ENCODE assay signal across 20 cellular contexts in the genomic region with DNA sequence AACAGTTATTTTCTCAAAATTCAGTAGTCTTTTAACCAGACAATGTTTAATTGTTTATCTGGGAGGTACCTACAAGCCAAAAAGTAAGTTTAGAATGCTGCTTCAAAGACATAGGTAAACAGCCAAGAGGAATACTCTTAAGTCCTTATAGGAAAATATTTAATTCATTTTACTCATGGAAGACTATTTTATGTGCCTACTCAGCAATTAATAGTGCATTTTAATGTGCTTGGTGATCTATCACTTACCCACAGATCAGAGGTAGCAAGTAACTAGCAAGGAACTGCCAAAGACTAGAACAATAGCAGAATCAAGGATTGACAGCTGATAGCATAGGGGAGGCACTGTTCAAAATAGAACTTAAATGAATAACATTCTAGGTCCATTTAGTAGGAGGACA.
A peak's percentile ranks its signal among the peaks of the same experiment; 100 is the strongest.
DNase-seq lines count a peak whose midpoint lies in the region; ATAC-seq, FAIRE-seq and TF ChIP-seq lines count a peak whose summit lies in the region.
"Had no signal": no experiment of that assay in that cellular context is flagged by ENCODE, and none has a peak within 500 bp of the region (broad histone marks: within the 10 kb centered on the region; RNA-seq: fewer than 3 reads in every experiment).

No MANE protein-coding gene starts in this region.

- no peak overlapping the region for H3K27ac ChIP-seq in K562 (ENCODE audit: extremely low read depth, low read depth, low read length)
- H3K27ac ChIP-seq in breast epithelium = no peak overlapping the region
- H3K27ac ChIP-seq: 22Rv1 had no signal

- peak; percentile 3 for DNase-seq in NCI-H1105 treated with DMSO at 0.1 percent for 48 hours (lab: John Stamatoyannopoulos, UW)
- DNase-seq in NCI-H1105 (lab: John Stamatoyannopoulos, UW) = no peak
- no peak for DNase-seq in GM12891 (ENCODE audit: insufficient read length, low spot score)
- no peak for DNase-seq in K562 (ENCODE audit: extremely low read depth in 1 of 4, low spot score in 3 of 4)
- no peak for DNase-seq in ACHN
- no peak for DNase-seq in breast epithelium (ENCODE audit: low spot score in 2 of 2)
- DNase-seq in GF-D8 (lab: John Stamatoyannopoulos, UW) = no peak
- DNase-seq: C1 segment of cervical spinal cord; Calu3; CD4-positive, alpha-beta memory T cell; COR-L47; DMS53; DMS79 treated with DMSO at 0.1 percent for 48 hours; GDM1; GOT3; H7; HCEC 1CT had no signal

- TF ChIP-seq POLR2A in GM12891 (IDR thresholded peaks at IDR 0.05; ENCODE audit: low read depth, low read length) = no peak
- TF ChIP-seq POLR2A in K562 (conservative IDR thresholded peaks at IDR 0.05) = no peak
- TF ChIP-seq POLR2A in breast epithelium (IDR thresholded peaks at IDR 0.05) = no peak

- no peak for TF ChIP-seq RAD21 in K562 (CRISPR knock-in tag; conservative IDR thresholded peaks at IDR 0.05 in 1 of 2, IDR thresholded peaks at IDR 0.05 in 1 of 2)

- H3K36me3 ChIP-seq in K562 (ENCODE audit: control insufficient read depth, insufficient read depth, low read length) (no peaks in the 10 kb centered on the region), breast epithelium (no peaks in the 10 kb centered on the region)

- ATAC-seq in K562 = no peak

- H3K4me2 ChIP-seq in K562 (ENCODE audit: insufficient read depth, low read length) = no peak overlapping the region

- H3K9ac ChIP-seq in K562 (ENCODE audit: insufficient read depth in 1 of 2, low read depth in 2 of 2, low read length in 2 of 2) = no peak overlapping the region

- no peaks in the 10 kb centered on the region for H3K9me1 ChIP-seq in K562 (ENCODE audit: control insufficient read depth, insufficient read depth, low read length)

- no TSS peak for BruUV-seq in K562 (replicated peaks; lab: Mats Ljungman, UMichigan)

- no peaks in the 10 kb centered on the region for H3K9me3 ChIP-seq in K562 (replicated peaks; ENCODE audit: control insufficient read depth, insufficient read depth, low read depth, low read length)
- H3K9me3 ChIP-seq in breast epithelium = no peaks in the 10 kb centered on the region

- H3K27me3 ChIP-seq in K562 (ENCODE audit: control insufficient read depth in 2 of 2, insufficient read depth in 2 of 2, low read length in 2 of 2) (no peaks in the 10 kb centered on the region), breast epithelium (no peaks in the 10 kb centered on the region)

- FAIRE-seq in GM12891 (lab: Jason Lieb, UNC) (peak; percentile 56), K562 (lab: Jason Lieb, UNC) (no peak)
- FAIRE-seq: A204.1, GM12892 had no signal

- H3K79me2 ChIP-seq in K562 (ENCODE audit: control insufficient read depth, insufficient read depth, low read length) = no peaks in the 10 kb centered on the region

- TF ChIP-seq CTCF in K562 (IDR thresholded peaks at IDR 0.05 in 2 of 3, conservative IDR thresholded peaks at IDR 0.05 in 1 of 3; ENCODE audit: insufficient read depth in 2 of 3, low read depth in 1 of 3, low read length in 3 of 3) (no peak), breast epithelium (IDR thresholded peaks at IDR 0.05) (no peak)

- H4K20me1 ChIP-seq in K562 (replicated peaks; ENCODE audit: control insufficient read depth, insufficient read depth, low read length) = no peaks in the 10 kb centered on the region

- no peak overlapping the region for H2AFZ ChIP-seq in K562 (ENCODE audit: low read depth, low read length)

- in situ Hi-C loops in K562 (cut with MboI) = no loop called here
- in situ Hi-C loops in ACHN (cut with HindIII; ENCODE audit: low pct_ligation_motif_present, low pct_unique_long_range_greater_than_20kb, low sequenced_read_pairs) = no loop called here

- TF ChIP-seq EP300 in K562 (IDR thresholded peaks at IDR 0.05; ENCODE audit: low read length) = no peak

- H3K4me1 ChIP-seq in K562 (replicated peaks in 1 of 2; ENCODE audit: control insufficient read depth in 2 of 2, insufficient read depth in 2 of 2, low read length in 2 of 2) (no peaks in the 10 kb centered on the region), breast epithelium (no peaks in the 10 kb centered on the region)

- H3K4me3 ChIP-seq in K562 = no peak overlapping the region
- H3K4me3 ChIP-seq in breast epithelium = no peak overlapping the region

- CTCF ChIA-PET in K562 (lab: Yijun Ruan, JAX; ENCODE audit: low intra/inter-chr PET ratio) = no interaction called here

- intact Hi-C loops in K562 (cut with micrococcal nuclease) (no loop called here), breast epithelium (cut with DNase I; ENCODE audit: low total_unique reads) (no loop called here)

- POLR2A ChIA-PET in K562 (lab: Yijun Ruan, JAX) = no interaction called here

TF ChIP-seq in GM12891, 5 proteins besides CTCF, POLR2A, EP300 and RAD21:
- TF ChIP-seq PAX5 (IDR thresholded peaks at IDR 0.05; ENCODE audit: insufficient read depth, low read length, severe bottlenecking) = no peak
- no peak for TF ChIP-seq SPI1 (IDR thresholded peaks at IDR 0.05; ENCODE audit: low read depth, low read length)
- no peak for TF ChIP-seq POLR2AphosphoS5 (IDR thresholded peaks at IDR 0.05; ENCODE audit: low read depth, low read length)
- no peak for TF ChIP-seq TAF1 (IDR thresholded peaks at IDR 0.05; ENCODE audit: low read depth, low read length)
- TF ChIP-seq POU2F2 (IDR thresholded peaks at IDR 0.05; ENCODE audit: low read depth, low read length) = no peak

TF ChIP-seq in K562, 482 proteins besides CTCF, POLR2A, EP300 and RAD21 (continues in another document):
- TF ChIP-seq, protein P1, sequence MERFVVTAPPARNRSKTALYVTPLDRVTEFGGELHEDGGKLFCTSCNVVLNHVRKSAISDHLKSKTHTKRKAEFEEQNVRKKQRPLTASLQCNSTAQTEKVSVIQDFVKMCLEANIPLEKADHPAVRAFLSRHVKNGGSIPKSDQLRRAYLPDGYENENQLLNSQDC (CRISPR knock-in tag; IDR thresholded peaks at IDR 0.05) = no peak
- TF ChIP-seq HMG20B (CRISPR knock-in tag; IDR thresholded peaks at IDR 0.05) (no peak), JUN (IDR thresholded peaks at IDR 0.05; ENCODE audit: borderline replicate concordance, low read depth, low read length) (no peak), JUN (CRISPR knock-in tag; IDR thresholded peaks at IDR 0.05; ENCODE audit: borderline replicate concordance) (no peak), SIRT6 (IDR thresholded peaks at IDR 0.05; ENCODE audit: low read depth, low read length) (no peak), MAFG (tag; conservative IDR thresholded peaks at IDR 0.05) (peak; percentile 49), MAFF (IDR thresholded peaks at IDR 0.05; ENCODE audit: low read length) (peak; percentile 28; the same call in 1 of the 2 replicates), C11orf30 (IDR thresholded peaks at IDR 0.05; ENCODE audit: low read depth) (peak; percentile 20; the same call in 1 of the 2 replicates), NCOA6 (IDR thresholded peaks at IDR 0.05) (no peak), SMARCA5 (IDR thresholded peaks at IDR 0.05) (no peak), FOXJ2 (tag; IDR thresholded peaks at IDR 0.05) (no peak), ZNF316 (IDR thresholded peaks at IDR 0.05) (peak; percentile 51), MAFK (IDR thresholded peaks at IDR 0.05; ENCODE audit: low read length) (peak; percentile 59), NFYB (IDR thresholded peaks at IDR 0.05; ENCODE audit: extremely low read depth, insufficient read length) (no peak), U2AF2 (optimal IDR thresholded peaks at IDR 0.05; ENCODE audit: low read depth, low read length) (no peak)
- TF ChIP-seq, protein P2, sequence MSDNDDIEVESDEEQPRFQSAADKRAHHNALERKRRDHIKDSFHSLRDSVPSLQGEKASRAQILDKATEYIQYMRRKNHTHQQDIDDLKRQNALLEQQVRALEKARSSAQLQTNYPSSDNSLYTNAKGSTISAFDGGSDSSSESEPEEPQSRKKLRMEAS (CRISPR knock-in tag; IDR thresholded peaks at IDR 0.05) = no peak
- TF ChIP-seq, protein P3, sequence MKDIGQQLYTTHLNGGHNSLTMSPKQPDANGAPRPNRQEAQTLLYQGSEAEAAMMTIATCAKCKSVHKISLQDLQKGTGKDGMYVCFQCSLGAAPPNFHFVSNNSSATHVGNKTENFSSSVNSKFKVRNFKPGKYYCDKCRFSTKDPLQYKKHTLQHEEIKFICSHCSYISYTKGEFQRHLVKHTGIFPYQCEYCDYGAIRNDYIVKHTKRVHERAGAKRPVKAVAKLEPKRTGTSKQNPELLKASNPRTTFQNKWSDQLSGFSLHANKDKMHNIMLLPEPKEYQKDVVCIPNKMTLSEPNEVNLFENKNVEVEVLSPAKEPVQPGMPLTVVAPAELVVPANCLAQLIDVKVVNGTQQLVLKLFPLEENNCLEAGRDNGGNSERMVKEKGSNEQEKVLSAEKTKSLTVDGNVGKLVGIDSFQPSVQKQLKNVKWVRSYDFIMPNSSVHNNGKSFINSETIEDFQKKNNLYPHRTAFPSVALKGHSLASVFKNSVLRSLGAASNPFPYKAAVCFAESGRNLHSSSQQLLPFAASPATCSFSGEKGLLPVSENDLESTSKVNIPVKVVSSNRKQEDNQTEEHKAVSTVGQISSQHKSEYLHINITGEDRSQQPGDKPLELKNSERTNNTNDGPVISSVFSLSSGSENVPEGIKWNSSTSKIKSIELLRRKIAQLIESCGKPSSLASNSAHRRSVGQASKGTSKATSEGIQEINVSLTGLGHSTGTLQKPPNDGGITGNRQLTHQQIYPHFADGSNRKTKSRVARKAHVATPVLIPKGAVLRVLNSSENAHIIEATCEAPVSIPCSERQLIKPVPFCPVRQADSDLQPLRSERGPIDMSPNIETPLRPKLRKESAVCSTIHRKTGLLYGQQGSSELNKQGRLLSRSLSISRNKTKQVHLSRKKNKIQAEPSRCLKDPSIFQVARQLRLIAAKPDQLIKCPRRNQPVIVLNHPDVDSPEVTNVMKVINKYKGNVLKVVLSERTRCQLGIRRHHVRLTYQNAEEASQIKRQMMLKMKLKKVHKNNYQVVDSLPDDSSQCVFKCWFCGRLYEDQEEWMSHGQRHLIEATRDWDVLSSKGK (CRISPR knock-in tag; IDR thresholded peaks at IDR 0.05) = no peak
